In genomic region chr7:132805766-132806165, GRCh38 we compare ENCODE assay signal across 27 cellular contexts.
"Had no signal": no experiment of that assay in that cellular context is flagged by ENCODE, and none has a peak within 500 bp of the region (broad histone marks: within the 10 kb centered on the region; RNA-seq: fewer than 3 reads in every experiment).

No MANE protein-coding gene starts in this region.

- H3K27me3 Mint-ChIP-seq: activated CD4-positive, alpha-beta memory T cell treated with anti-CD3 and anti-CD28 coated beads, Interleukin-2, amount 10 ng/mL, durations not matched to agents 7 days and 5 days; activated CD4-positive, alpha-beta T cell treated with anti-CD3 and anti-CD28 coated beads for 36 hours; activated CD8-positive, alpha-beta memory T cell treated with anti-CD3 and anti-CD28 coated beads, Interleukin-2, amount 10 ng/mL, durations not matched to agents 7 days and 5 days; activated naive CD4-positive, alpha-beta T cell treated with anti-CD3 and anti-CD28 coated beads, Interleukin-2, amount 50 U/mL, for 24 hours; activated T-cell treated with anti-CD3 and anti-CD28 coated beads, Interleukin-2, amount 50 U/mL, for 24 hours; brain; T-helper 17 cell had no signal

- FAIRE-seq: astrocyte, TTC549 had no signal

- H3K36me3 Mint-ChIP-seq: activated CD8-positive, alpha-beta memory T cell treated with anti-CD3 and anti-CD28 coated beads, Interleukin-2, amount 10 ng/mL, durations not matched to agents 7 days and 5 days; brain had no signal

- H3K4me3 Mint-ChIP-seq: activated CD4-positive, alpha-beta memory T cell treated with anti-CD3 and anti-CD28 coated beads, Interleukin-2, amount 10 ng/mL, durations not matched to agents 7 days and 5 days; activated CD4-positive, alpha-beta T cell treated with anti-CD3 and anti-CD28 coated beads for 36 hours; activated CD8-positive, alpha-beta memory T cell treated with anti-CD3 and anti-CD28 coated beads, Interleukin-2, amount 10 ng/mL, durations not matched to agents 7 days and 5 days; activated naive CD4-positive, alpha-beta T cell treated with anti-CD3 and anti-CD28 coated beads, Interleukin-2, amount 50 U/mL, for 24 hours; activated T-cell treated with anti-CD3 and anti-CD28 coated beads, Interleukin-2, amount 50 U/mL, for 24 hours; activated T-helper 1 cell treated with anti-CD3 and anti-CD28 coated beads, Interleukin-12 subunit alpha, Interleukin-12 subunit beta, Interleukin-2, Interleukin-4 antibody, amounts not matched to agents 30 ng/mL and 10 ng/mL and 1 ng/mL, durations not matched to agents 14 hours and 24 hours and 36 hours; brain; T-helper 17 cell had no signal

- H3K9me3 Mint-ChIP-seq: activated CD4-positive, alpha-beta memory T cell treated with anti-CD3 and anti-CD28 coated beads, Interleukin-2, amount 10 ng/mL, durations not matched to agents 7 days and 5 days; activated naive CD4-positive, alpha-beta T cell treated with anti-CD3 and anti-CD28 coated beads, Interleukin-2, amount 50 U/mL, for 24 hours; activated T-cell treated with anti-CD3 and anti-CD28 coated beads, Interleukin-2, amount 50 U/mL, for 24 hours; activated T-helper 1 cell treated with anti-CD3 and anti-CD28 coated beads, Interleukin-12 subunit alpha, Interleukin-12 subunit beta, Interleukin-2, Interleukin-4 antibody, amounts not matched to agents 30 ng/mL and 10 ng/mL and 1 ng/mL, durations not matched to agents 14 hours and 24 hours and 36 hours; brain had no signal

- DNase-seq: activated CD4-positive, alpha-beta memory T cell treated with anti-CD3 and anti-CD28 coated beads, Interleukin-2, amount 10 ng/mL, durations not matched to agents 7 days and 5 days; activated CD4-positive, alpha-beta T cell treated with anti-CD3 and anti-CD28 coated beads for 36 hours; activated CD4-positive, alpha-beta T cell treated with anti-CD3 and anti-CD28 coated beads, Interleukin-2, amount 50 U/mL, for 1 hour; activated CD8-positive, alpha-beta memory T cell treated with anti-CD3 and anti-CD28 coated beads, Interleukin-2, amount 10 ng/mL, durations not matched to agents 7 days and 5 days; activated effector memory CD4-positive, alpha-beta T cell treated with Interleukin-2 at 50 U/mL for 16 hours; activated naive CD4-positive, alpha-beta T cell; activated T-cell treated with anti-CD3 and anti-CD28 coated beads, Interleukin-2, amount 50 U/mL, for 24 hours; amygdala; Kasumi-1; KBM-7; NCI-H1092 treated with DMSO at 0.1 percent for 48 hours; NCI-H1417 treated with DMSO at 0.1 percent for 48 hours; NCI-H1694; NCI-H2029; NCI-H345; NCI-H510A; NCI-H69; SIG-M5; T-helper 17 cell; T-helper 9 cell; WERI-Rb-1 had no signal

- H3K4me3 ChIP-seq: cardiac muscle cell had no signal

- ATAC-seq: activated CD4-positive, alpha-beta T cell treated with anti-CD3 and anti-CD28 coated beads for 36 hours; activated CD8-positive, alpha-beta memory T cell treated with anti-CD3 and anti-CD28 coated beads, Interleukin-2, amount 10 ng/mL, durations not matched to agents 7 days and 5 days; T-helper 17 cell had no signal

- H3K27me3 ChIP-seq: cardiac muscle cell had no signal

- H3K36me3 ChIP-seq: cardiac muscle cell, WERI-Rb-1 had no signal

- H3K27ac Mint-ChIP-seq: activated CD4-positive, alpha-beta memory T cell treated with anti-CD3 and anti-CD28 coated beads, Interleukin-2, amount 10 ng/mL, durations not matched to agents 7 days and 5 days; activated CD4-positive, alpha-beta T cell treated with anti-CD3 and anti-CD28 coated beads for 36 hours; activated CD8-positive, alpha-beta memory T cell treated with anti-CD3 and anti-CD28 coated beads, Interleukin-2, amount 10 ng/mL, durations not matched to agents 7 days and 5 days; activated naive CD4-positive, alpha-beta T cell treated with anti-CD3 and anti-CD28 coated beads, Interleukin-2, amount 50 U/mL, for 24 hours; activated T-cell treated with anti-CD3 and anti-CD28 coated beads, Interleukin-2, amount 50 U/mL, for 24 hours; activated T-helper 1 cell treated with anti-CD3 and anti-CD28 coated beads, Interleukin-12 subunit alpha, Interleukin-12 subunit beta, Interleukin-2, Interleukin-4 antibody, amounts not matched to agents 30 ng/mL and 10 ng/mL and 1 ng/mL, durations not matched to agents 14 hours and 24 hours and 36 hours; brain; T-helper 17 cell had no signal

- H3K27ac ChIP-seq: cardiac muscle cell, WERI-Rb-1 had no signal

- H3K4me1 Mint-ChIP-seq: activated CD4-positive, alpha-beta memory T cell treated with anti-CD3 and anti-CD28 coated beads, Interleukin-2, amount 10 ng/mL, durations not matched to agents 7 days and 5 days; activated CD4-positive, alpha-beta T cell treated with anti-CD3 and anti-CD28 coated beads for 36 hours; activated CD8-positive, alpha-beta memory T cell treated with anti-CD3 and anti-CD28 coated beads, Interleukin-2, amount 10 ng/mL, durations not matched to agents 7 days and 5 days; activated naive CD4-positive, alpha-beta T cell treated with anti-CD3 and anti-CD28 coated beads, Interleukin-2, amount 50 U/mL, for 24 hours; brain had no signal
